In the genomic region with DNA sequence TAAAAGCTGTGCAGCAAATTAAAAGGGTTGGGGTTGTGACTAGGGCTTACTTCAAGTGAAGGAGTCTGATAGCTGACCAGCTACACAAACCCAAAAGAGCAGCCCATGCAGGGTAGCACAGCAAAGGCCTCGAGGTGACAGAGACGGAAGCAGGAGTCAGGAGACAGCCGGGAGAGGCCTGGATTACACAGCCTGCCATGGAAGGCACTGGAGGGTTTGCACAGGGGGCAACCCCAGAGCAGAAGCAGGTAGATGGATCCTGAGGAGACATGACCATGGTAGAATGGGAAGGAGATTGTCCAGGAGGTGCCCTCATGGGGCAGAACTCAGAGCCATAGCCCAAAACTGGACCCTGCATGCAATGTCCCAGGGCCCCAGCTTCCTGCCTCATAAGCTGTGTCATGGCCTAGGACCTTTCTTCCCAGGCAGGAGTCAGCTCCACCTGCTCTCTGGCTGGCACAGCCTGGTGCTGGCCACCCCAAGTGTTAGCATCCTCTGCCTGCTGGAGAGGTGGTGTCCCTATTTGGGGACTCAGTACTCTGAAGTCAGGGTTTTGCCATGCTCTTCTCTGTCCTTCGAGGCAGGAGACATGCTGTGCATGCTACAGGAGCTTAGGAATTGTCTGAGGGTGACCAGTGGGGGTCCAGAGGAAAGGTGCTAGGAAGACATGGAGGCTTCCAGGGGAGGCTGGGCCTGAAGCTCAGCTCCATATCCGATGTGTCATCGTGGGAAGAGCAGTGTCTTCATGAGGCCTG, we compare ENCODE assay signal across 27 cellular contexts. TPM values are rescaled to one million over a fixed set of nuclear protein-coding genes. Genes with fewer than 3 reads are reported as not detected.
DNase-seq lines count a peak whose midpoint lies in the region; ATAC-seq, FAIRE-seq and TF ChIP-seq lines count a peak whose summit lies in the region.
"Had no signal": no experiment of that assay in that cellular context is flagged by ENCODE, and none has a peak within 500 bp of the region (broad histone marks: within the 10 kb centered on the region; RNA-seq: fewer than 3 reads in every experiment).

No MANE protein-coding gene starts in this region.

- H3K4me1 ChIP-seq in HEK293 (ENCODE audit: control insufficient read depth, insufficient read depth, low read length) (no peaks in the 10 kb centered on the region), upper lobe of right lung (no peaks in the 10 kb centered on the region)
- H3K4me1 ChIP-seq: SJSA1 had no signal

- H3K27ac Mint-ChIP-seq in brain, result peak overlapping the region in 3 of 5 experiments; percentile 51 to 61 (median 60)
- H3K27ac Mint-ChIP-seq: IgD-negative memory B cell had no signal

- no peaks in the 10 kb centered on the region for H3K9me3 ChIP-seq in HEK293 (ENCODE audit: control insufficient read depth, insufficient read depth, low read depth, low read length)
- no peaks in the 10 kb centered on the region for H3K9me3 ChIP-seq in upper lobe of right lung
- H3K9me3 ChIP-seq: SJSA1 had no signal

- H3K4me3 Mint-ChIP-seq in brain, result no peak overlapping the region
- H3K4me3 Mint-ChIP-seq: CD4-positive, alpha-beta memory T cell; IgD-negative memory B cell had no signal

- DNase-seq in substantia nigra (lab: John Stamatoyannopoulos, UW), result no peak
- no peak for DNase-seq in RCC 7860 (ENCODE audit: low spot score)
- DNase-seq in upper lobe of right lung, result no peak
- DNase-seq in nucleus accumbens (lab: John Stamatoyannopoulos, UW), result no peak
- DNase-seq: CD4-positive, alpha-beta memory T cell; COR-L47; DMS79; EL; GDM1; HCEC 1CT; NCI-H1436; NCI-H187; NCI-H345; NCI-H774; NK-92 treated with Interleukin-12 subunit alpha and Interleukin-12 subunit beta, amount 100 ng/mL, for 24 hours; PC-3 had no signal

- POLR2A ChIA-PET in HEK293 (lab: Yijun Ruan, JAX), result interaction anchor here (0.9 kb wide), 1 partner anchor 9 kb away, joined by 3 read pairs; no protein-coding TSS in a partner anchor

- peaks cover 0 to 61% of the 10 kb centered on the region in 2 experiments; a peak in 1 of 3 replicates for H3K36me3 ChIP-seq in HEK293 (ENCODE audit: control insufficient read depth in 2 of 2, insufficient read depth in 1 of 2, low read length in 2 of 2)
- H3K36me3 ChIP-seq in upper lobe of right lung, result no peaks in the 10 kb centered on the region

- CTCF ChIA-PET in HEK293 (lab: Yijun Ruan, JAX), result interaction anchor here (0.6 to 4.1 kb wide), 2 partner anchors 149 to 482 kb away, joined by 4 to 19 read pairs; no protein-coding TSS in a partner anchor

- ATAC-seq in upper lobe of right lung, result no peak
- ATAC-seq: GM12878, PC-3, Right ventricle myocardium inferior had no signal

- H3K27me3 Mint-ChIP-seq in brain, result no peaks in the 10 kb centered on the region
- H3K27me3 Mint-ChIP-seq: CD4-positive, alpha-beta memory T cell; IgD-negative memory B cell had no signal

- no peak for FAIRE-seq in RCC 7860 (lab: Jason Lieb, UNC)
- FAIRE-seq: A204.1, GM12878, H1 had no signal

- no peaks in the 10 kb centered on the region for H3K36me3 Mint-ChIP-seq in brain
- H3K36me3 Mint-ChIP-seq: CD4-positive, alpha-beta memory T cell; IgD-negative memory B cell had no signal

- no peaks in the 10 kb centered on the region for H3K9me3 Mint-ChIP-seq in brain
- H3K9me3 Mint-ChIP-seq: IgD-negative memory B cell had no signal

- H3K4me1 Mint-ChIP-seq in brain, result peaks cover 82% of the 10 kb centered on the region
- H3K4me1 Mint-ChIP-seq: CD4-positive, alpha-beta memory T cell; IgD-negative memory B cell had no signal

- H3K27me3 ChIP-seq in layer of hippocampus (ENCODE audit: control insufficient read depth, insufficient read depth, low read length) (no peaks in the 10 kb centered on the region), upper lobe of right lung (no peaks in the 10 kb centered on the region)
- H3K27me3 ChIP-seq: SJSA1 had no signal

- TF ChIP-seq CTCF in HEK293 (tag by site-specific recombination; IDR thresholded peaks at IDR 0.05), result no peak
- no peak for TF ChIP-seq CTCF in brain (conservative IDR thresholded peaks at IDR 0.05)
- no peak for TF ChIP-seq CTCF in upper lobe of right lung (IDR thresholded peaks at IDR 0.05)

- no peak overlapping the region for H3K4me3 ChIP-seq in HEK293 (ENCODE audit: low read depth, low read length)
- H3K4me3 ChIP-seq in upper lobe of right lung, result no peak overlapping the region
- H3K4me3 ChIP-seq: GM12878, SJSA1 had no signal

- intact Hi-C loops in upper lobe of right lung (cut with DNase I), result no loop called here

- H3K27ac ChIP-seq in HEK293 (ENCODE audit: extremely low read depth, low read depth, low read length) (no peak overlapping the region), layer of hippocampus (ENCODE audit: low read depth, low read length) (peak overlapping the region; percentile 64), substantia nigra (ENCODE audit: low read depth, low read length, poor library complexity, severe bottlenecking) (peak overlapping the region; percentile 100), upper lobe of right lung (no peak overlapping the region)
- H3K27ac ChIP-seq: HL-60, SJSA1 had no signal

TF ChIP-seq in HEK293, 187 proteins besides CTCF, POLR2A, EP300 and RAD21:
- peak; percentile 39; the same call in 1 of the 2 replicates for TF ChIP-seq ZIC2 (tag by site-specific recombination; IDR thresholded peaks at IDR 0.05)
- TF ChIP-seq, protein P1, sequence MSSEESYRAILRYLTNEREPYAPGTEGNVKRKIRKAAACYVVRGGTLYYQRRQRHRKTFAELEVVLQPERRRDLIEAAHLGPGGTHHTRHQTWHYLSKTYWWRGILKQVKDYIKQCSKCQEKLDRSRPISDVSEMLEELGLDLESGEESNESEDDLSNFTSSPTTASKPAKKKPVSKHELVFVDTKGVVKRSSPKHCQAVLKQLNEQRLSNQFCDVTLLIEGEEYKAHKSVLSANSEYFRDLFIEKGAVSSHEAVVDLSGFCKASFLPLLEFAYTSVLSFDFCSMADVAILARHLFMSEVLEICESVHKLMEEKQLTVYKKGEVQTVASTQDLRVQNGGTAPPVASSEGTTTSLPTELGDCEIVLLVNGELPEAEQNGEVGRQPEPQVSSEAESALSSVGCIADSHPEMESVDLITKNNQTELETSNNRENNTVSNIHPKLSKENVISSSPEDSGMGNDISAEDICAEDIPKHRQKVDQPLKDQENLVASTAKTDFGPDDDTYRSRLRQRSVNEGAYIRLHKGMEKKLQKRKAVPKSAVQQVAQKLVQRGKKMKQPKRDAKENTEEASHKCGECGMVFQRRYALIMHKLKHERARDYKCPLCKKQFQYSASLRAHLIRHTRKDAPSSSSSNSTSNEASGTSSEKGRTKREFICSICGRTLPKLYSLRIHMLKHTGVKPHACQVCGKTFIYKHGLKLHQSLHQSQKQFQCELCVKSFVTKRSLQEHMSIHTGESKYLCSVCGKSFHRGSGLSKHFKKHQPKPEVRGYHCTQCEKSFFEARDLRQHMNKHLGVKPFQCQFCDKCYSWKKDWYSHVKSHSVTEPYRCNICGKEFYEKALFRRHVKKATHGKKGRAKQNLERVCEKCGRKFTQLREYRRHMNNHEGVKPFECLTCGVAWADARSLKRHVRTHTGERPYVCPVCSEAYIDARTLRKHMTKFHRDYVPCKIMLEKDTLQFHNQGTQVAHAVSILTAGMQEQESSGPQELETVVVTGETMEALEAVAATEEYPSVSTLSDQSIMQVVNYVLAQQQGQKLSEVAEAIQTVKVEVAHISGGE (tag by site-specific recombination; conservative IDR thresholded peaks at IDR 0.05; ENCODE audit: low read depth), result no peak
TF ChIP-seq in HEK293: peak in this region for 1.

RNA-seq across cellular contexts. Expression of a gene that starts 33.3 kb away (rescaled TPM):
- 4.2 TPM for polyA plus RNA-seq in brain (ENCODE audit: insufficient read depth, low read depth, low replicate concordance)
- total RNA-seq in upper lobe of right lung, result not detected
- total RNA-seq: CD4-positive, alpha-beta memory T cell; Right ventricle myocardium inferior; RPMI7951; SJSA1 had no signal
- polyA plus RNA-seq: CD4-positive, alpha-beta memory T cell had no signal

RNA-seq across cellular contexts. Expression of a gene that starts 36.8 kb away (rescaled TPM):
- 13.4 TPM for polyA plus RNA-seq in brain (ENCODE audit: insufficient read depth, low read depth, low replicate concordance)
- 3.8 TPM for total RNA-seq in upper lobe of right lung

RNA-seq across cellular contexts. Expression of a gene that starts 38.2 kb away (rescaled TPM):
- polyA plus RNA-seq in brain (ENCODE audit: insufficient read depth, low read depth, low replicate concordance), result 48.7 TPM
- 3.0 TPM for total RNA-seq in upper lobe of right lung

Comparison
In these comparisons a context has a peak if more than half of its experiments do, and no peak if none do; other contexts are left out.
1. H3K27ac ChIP-seq: peak in layer of hippocampus (single experiment) and substantia nigra (single experiment); none in HEK293 (single experiment) and upper lobe of right lung (single experiment).